Comparison of ENCODE assay signal across 16 cellular contexts in genomic region chr1:228315484-228315944, GRCh38.
DNase-seq lines count a peak whose midpoint lies in the region; ATAC-seq and TF ChIP-seq lines count a peak whose summit lies in the region.
"Had no signal": no experiment of that assay in that cellular context is flagged by ENCODE, and none has a peak within 500 bp of the region (broad histone marks: within the 10 kb centered on the region; RNA-seq: fewer than 3 reads in every experiment).

No MANE protein-coding gene starts in this region.

- peaks cover 22% of the 10 kb centered on the region for H3K4me1 ChIP-seq in left ventricle myocardium inferior
- H3K4me1 ChIP-seq in ovary (ENCODE audit: insufficient read depth): no peaks in the 10 kb centered on the region
- no peaks in the 10 kb centered on the region for H3K4me1 ChIP-seq in stomach

- 65 to 87% (median 66%) methylated on average over 17 of the region's 17 CpGs for WGBS in ovary, 3 donors
- 69 to 87% (median 84%) methylated on average over 15 to 17 of the region's 17 CpGs for WGBS in stomach, 5 donors

- TF ChIP-seq POLR2A in ovary (IDR thresholded peaks at IDR 0.05): no peak
- TF ChIP-seq POLR2A in stomach (IDR thresholded peaks at IDR 0.05): no peak

- H3K4me3 ChIP-seq in left ventricle myocardium inferior (no peak overlapping the region), coronary artery (no peak overlapping the region), ovary (no peak overlapping the region), stomach (no peak overlapping the region)

- H3K27ac ChIP-seq in left ventricle myocardium inferior (replicated peaks): peak overlapping the region; percentile 62
- H3K27ac ChIP-seq in coronary artery: no peak overlapping the region
- H3K27ac ChIP-seq in ovary: no peak overlapping the region
- H3K27ac ChIP-seq in stomach: no peak overlapping the region
- H3K27ac ChIP-seq: C4-2B had no signal

- DNase-seq in left ventricle myocardium inferior (no peak), cardiac septum (ENCODE audit: low spot score) (no peak), coronary artery (ENCODE audit: low spot score) (peak; percentile 47), ovary (peak in 3 of 5 donors; percentile 4 to 21 (median 9)), stomach (peak; percentile 18), hepatic stellate cell (ENCODE audit: low spot score) (no peak), GF-D8 (lab: John Stamatoyannopoulos, UW) (no peak), left lobe of liver (ENCODE audit: low spot score) (no peak)
- DNase-seq: DMS 273 treated with DMSO at 0.1 percent for 48 hours, GDM1, GOT3, HFFc6, NCI-H1048, NCI-H2081 treated with DMSO at 0.1 percent for 48 hours, NCI-H510A treated with DMSO at 0.1 percent for 48 hours had no signal

- no peak for ATAC-seq in left lobe of liver

- intact Hi-C loops in left ventricle myocardium inferior (cut with micrococcal nuclease) (no loop called here), cardiac septum (cut with DNase I) (no loop called here), ovary (cut with DNase I) (no loop called here), stomach (cut with DNase I; ENCODE audit: low total_unique reads) (no loop called here)

- H3K27me3 ChIP-seq in left ventricle myocardium inferior (ENCODE audit: low read depth) (no peaks in the 10 kb centered on the region), ovary (no peaks in the 10 kb centered on the region), stomach (no peaks in the 10 kb centered on the region)

- TF ChIP-seq CTCF in left ventricle myocardium inferior (IDR thresholded peaks at IDR 0.05; ENCODE audit: borderline replicate concordance) (no peak), coronary artery (IDR thresholded peaks at IDR 0.05) (no peak), ovary (IDR thresholded peaks at IDR 0.05) (no peak), stomach (IDR thresholded peaks at IDR 0.05) (no peak)

- H3K9me3 ChIP-seq in left ventricle myocardium inferior (replicated peaks) (peaks cover 7% of the 10 kb centered on the region), ovary (peaks cover 0 to 7% of the 10 kb centered on the region in 2 donors), stomach (peaks cover 0 to 27% (median 16%) of the 10 kb centered on the region in 4 donors)

- H3K36me3 ChIP-seq in left ventricle myocardium inferior: peaks cover 78% of the 10 kb centered on the region
- H3K36me3 ChIP-seq in ovary: no peaks in the 10 kb centered on the region
- peaks cover 0 to 44% (median 23%) of the 10 kb centered on the region in 4 donors for H3K36me3 ChIP-seq in stomach

- TF ChIP-seq EP300 in ovary (IDR thresholded peaks at IDR 0.05) (no peak), stomach (IDR thresholded peaks at IDR 0.05) (no peak)

Comparison
In these comparisons a context has a peak if more than half of its experiments do, and no peak if none do; other contexts are left out.
1. DNase-seq: peak in coronary artery (single experiment), ovary (3 of 5) and stomach (single experiment); none in left ventricle myocardium inferior (single experiment), cardiac septum (single experiment), hepatic stellate cell (single experiment), GF-D8 (single experiment) and left lobe of liver (single experiment).